Comparison of ENCODE assay signal across 12 cellular contexts in genomic region chr12:75438052-75438754, GRCh38. TPM values are rescaled to one million over a fixed set of nuclear protein-coding genes. Genes with fewer than 3 reads are reported as not detected.
DNase-seq lines count a peak whose midpoint lies in the region; ATAC-seq and TF ChIP-seq lines count a peak whose summit lies in the region.
"Had no signal": no experiment of that assay in that cellular context is flagged by ENCODE, and none has a peak within 500 bp of the region (broad histone marks: within the 10 kb centered on the region; RNA-seq: fewer than 3 reads in every experiment).

No MANE protein-coding gene starts in this region.

- no peak for TF ChIP-seq CTCF in CD14-positive monocyte (IDR thresholded peaks at IDR 0.05)
- no peak for TF ChIP-seq CTCF in epithelial cell of esophagus (IDR thresholded peaks at IDR 0.05; ENCODE audit: insufficient read depth, low read depth, low read length, missing control alignments)

- H3K27me3 Mint-ChIP-seq in CD14-positive monocyte (ENCODE audit: low read depth in 3 of 3), result peaks cover 0 to 3% (median 0%) of the 10 kb centered on the region in 3 donors

- peaks cover 2 to 11% (median 7%) of the 10 kb centered on the region in 7 donors for H3K9me3 Mint-ChIP-seq in CD14-positive monocyte

- no peak overlapping the region for H3K4me3 ChIP-seq in epithelial cell of esophagus (ENCODE audit: low read length)
- H3K4me3 ChIP-seq: prostate gland, SJSA1, thoracic aorta had no signal

- no peak for ATAC-seq in HG03039 (IDR thresholded peaks at IDR 0.05; ENCODE audit: unreplicated experiment)

- intact Hi-C loops in CD14-positive monocyte (cut with micrococcal nuclease), result loop anchor here in 1 of 2 donors (5.0 kb wide), 1 partner anchor 34 kb away; no protein-coding TSS in a partner anchor

- peaks cover 18% of the 10 kb centered on the region for H3K4me1 Mint-ChIP-seq in CD14-positive monocyte

- H3K4me3 Mint-ChIP-seq in CD14-positive monocyte, result peak overlapping the region in 1 of 2 donors; percentile 28

- DNase-seq in CD14-positive monocyte (ENCODE audit: low spot score) (no peak), EH (ENCODE audit: low read depth) (peak; percentile 28), T-helper 9 cell (peak; percentile 7), epithelial cell of esophagus (ENCODE audit: low read depth) (peak; percentile 38), NCI-H1436 (lab: John Stamatoyannopoulos, UW) (no peak), C1 segment of cervical spinal cord (lab: John Stamatoyannopoulos, UW) (no peak)
- DNase-seq: aorta, hippocampal formation had no signal

- H3K36me3 Mint-ChIP-seq in CD14-positive monocyte, result no peaks in the 10 kb centered on the region

- peak overlapping the region in 6 of 7 donors; percentile 6 to 75 (median 44) for H3K27ac Mint-ChIP-seq in CD14-positive monocyte

RNA-seq across cellular contexts. Expression of gene GLIPR1, which starts 42.4 kb away (rescaled TPM):
- polyA plus RNA-seq in CD14-positive monocyte, result 100 to 1,000 TPM; 687 to 794 TPM

RNA-seq across cellular contexts. Expression of gene GLIPR1L2, which starts 47.3 kb away (rescaled TPM):
- under 1 TPM in 1 of 2 donors, not detected in 1; 0.24 TPM for polyA plus RNA-seq in CD14-positive monocyte

Comparison
In these comparisons a context has a peak if more than half of its experiments do, and no peak if none do; other contexts are left out.
1. DNase-seq: peak in EH (single experiment), T-helper 9 cell (single experiment) and epithelial cell of esophagus (single experiment); none in CD14-positive monocyte (single experiment), NCI-H1436 (single experiment) and C1 segment of cervical spinal cord (0 of 14).